ENCODE assay signal across 2 cellular contexts in the genomic region with DNA sequence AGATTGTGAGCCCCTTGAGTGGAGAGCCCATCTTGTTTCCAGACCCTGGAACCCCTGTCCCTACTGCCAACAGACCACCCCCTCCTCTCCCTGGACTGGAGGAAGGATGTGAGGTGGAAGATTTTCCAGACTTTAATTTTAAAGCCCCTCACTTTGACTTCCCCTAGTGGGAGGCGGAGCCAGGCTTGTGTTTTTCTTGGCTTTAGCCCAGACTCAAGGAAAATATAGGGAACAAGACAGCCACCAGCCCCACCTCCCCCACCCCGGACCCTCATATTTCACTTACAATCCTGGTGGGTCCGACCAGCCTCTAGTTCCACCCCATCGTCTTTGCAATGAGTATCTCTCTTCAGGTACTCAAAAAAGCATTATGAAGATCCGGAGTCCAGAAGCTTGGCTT.
TF ChIP-seq lines count a peak whose summit lies in the region.

No MANE protein-coding gene starts in this region.

TF ChIP-seq in GM23338, 12 proteins besides CTCF, POLR2A, EP300 and RAD21 (continued from another document):
- TF ChIP-seq STAT1 (IDR thresholded peaks at IDR 0.05; ENCODE audit: unreplicated experiment): no peak
- no peak for TF ChIP-seq ZNF114 (CRISPR knock-in tag; IDR thresholded peaks at IDR 0.05)
- TF ChIP-seq POLR2AphosphoS5 (IDR thresholded peaks at IDR 0.05; ENCODE audit: low read depth): no peak
- no peak for TF ChIP-seq JUNB (IDR thresholded peaks at IDR 0.05; ENCODE audit: unreplicated experiment)
- TF ChIP-seq EZH2phosphoT487 (IDR thresholded peaks at IDR 0.05; ENCODE audit: unreplicated experiment): no peak
- TF ChIP-seq ZNF331 (CRISPR knock-in tag; IDR thresholded peaks at IDR 0.05; ENCODE audit: low read depth): no peak
- no peak for TF ChIP-seq REST (IDR thresholded peaks at IDR 0.05; ENCODE audit: unreplicated experiment)
- no peak for TF ChIP-seq EZH2 (IDR thresholded peaks at IDR 0.05; ENCODE audit: low read depth, unreplicated experiment)
- TF ChIP-seq CREB1 (CRISPR knock-in tag; IDR thresholded peaks at IDR 0.05; ENCODE audit: low read depth): no peak

TF ChIP-seq in H1, 55 proteins besides CTCF, POLR2A, EP300 and RAD21 (continued from another document):
- TF ChIP-seq, protein P1, sequence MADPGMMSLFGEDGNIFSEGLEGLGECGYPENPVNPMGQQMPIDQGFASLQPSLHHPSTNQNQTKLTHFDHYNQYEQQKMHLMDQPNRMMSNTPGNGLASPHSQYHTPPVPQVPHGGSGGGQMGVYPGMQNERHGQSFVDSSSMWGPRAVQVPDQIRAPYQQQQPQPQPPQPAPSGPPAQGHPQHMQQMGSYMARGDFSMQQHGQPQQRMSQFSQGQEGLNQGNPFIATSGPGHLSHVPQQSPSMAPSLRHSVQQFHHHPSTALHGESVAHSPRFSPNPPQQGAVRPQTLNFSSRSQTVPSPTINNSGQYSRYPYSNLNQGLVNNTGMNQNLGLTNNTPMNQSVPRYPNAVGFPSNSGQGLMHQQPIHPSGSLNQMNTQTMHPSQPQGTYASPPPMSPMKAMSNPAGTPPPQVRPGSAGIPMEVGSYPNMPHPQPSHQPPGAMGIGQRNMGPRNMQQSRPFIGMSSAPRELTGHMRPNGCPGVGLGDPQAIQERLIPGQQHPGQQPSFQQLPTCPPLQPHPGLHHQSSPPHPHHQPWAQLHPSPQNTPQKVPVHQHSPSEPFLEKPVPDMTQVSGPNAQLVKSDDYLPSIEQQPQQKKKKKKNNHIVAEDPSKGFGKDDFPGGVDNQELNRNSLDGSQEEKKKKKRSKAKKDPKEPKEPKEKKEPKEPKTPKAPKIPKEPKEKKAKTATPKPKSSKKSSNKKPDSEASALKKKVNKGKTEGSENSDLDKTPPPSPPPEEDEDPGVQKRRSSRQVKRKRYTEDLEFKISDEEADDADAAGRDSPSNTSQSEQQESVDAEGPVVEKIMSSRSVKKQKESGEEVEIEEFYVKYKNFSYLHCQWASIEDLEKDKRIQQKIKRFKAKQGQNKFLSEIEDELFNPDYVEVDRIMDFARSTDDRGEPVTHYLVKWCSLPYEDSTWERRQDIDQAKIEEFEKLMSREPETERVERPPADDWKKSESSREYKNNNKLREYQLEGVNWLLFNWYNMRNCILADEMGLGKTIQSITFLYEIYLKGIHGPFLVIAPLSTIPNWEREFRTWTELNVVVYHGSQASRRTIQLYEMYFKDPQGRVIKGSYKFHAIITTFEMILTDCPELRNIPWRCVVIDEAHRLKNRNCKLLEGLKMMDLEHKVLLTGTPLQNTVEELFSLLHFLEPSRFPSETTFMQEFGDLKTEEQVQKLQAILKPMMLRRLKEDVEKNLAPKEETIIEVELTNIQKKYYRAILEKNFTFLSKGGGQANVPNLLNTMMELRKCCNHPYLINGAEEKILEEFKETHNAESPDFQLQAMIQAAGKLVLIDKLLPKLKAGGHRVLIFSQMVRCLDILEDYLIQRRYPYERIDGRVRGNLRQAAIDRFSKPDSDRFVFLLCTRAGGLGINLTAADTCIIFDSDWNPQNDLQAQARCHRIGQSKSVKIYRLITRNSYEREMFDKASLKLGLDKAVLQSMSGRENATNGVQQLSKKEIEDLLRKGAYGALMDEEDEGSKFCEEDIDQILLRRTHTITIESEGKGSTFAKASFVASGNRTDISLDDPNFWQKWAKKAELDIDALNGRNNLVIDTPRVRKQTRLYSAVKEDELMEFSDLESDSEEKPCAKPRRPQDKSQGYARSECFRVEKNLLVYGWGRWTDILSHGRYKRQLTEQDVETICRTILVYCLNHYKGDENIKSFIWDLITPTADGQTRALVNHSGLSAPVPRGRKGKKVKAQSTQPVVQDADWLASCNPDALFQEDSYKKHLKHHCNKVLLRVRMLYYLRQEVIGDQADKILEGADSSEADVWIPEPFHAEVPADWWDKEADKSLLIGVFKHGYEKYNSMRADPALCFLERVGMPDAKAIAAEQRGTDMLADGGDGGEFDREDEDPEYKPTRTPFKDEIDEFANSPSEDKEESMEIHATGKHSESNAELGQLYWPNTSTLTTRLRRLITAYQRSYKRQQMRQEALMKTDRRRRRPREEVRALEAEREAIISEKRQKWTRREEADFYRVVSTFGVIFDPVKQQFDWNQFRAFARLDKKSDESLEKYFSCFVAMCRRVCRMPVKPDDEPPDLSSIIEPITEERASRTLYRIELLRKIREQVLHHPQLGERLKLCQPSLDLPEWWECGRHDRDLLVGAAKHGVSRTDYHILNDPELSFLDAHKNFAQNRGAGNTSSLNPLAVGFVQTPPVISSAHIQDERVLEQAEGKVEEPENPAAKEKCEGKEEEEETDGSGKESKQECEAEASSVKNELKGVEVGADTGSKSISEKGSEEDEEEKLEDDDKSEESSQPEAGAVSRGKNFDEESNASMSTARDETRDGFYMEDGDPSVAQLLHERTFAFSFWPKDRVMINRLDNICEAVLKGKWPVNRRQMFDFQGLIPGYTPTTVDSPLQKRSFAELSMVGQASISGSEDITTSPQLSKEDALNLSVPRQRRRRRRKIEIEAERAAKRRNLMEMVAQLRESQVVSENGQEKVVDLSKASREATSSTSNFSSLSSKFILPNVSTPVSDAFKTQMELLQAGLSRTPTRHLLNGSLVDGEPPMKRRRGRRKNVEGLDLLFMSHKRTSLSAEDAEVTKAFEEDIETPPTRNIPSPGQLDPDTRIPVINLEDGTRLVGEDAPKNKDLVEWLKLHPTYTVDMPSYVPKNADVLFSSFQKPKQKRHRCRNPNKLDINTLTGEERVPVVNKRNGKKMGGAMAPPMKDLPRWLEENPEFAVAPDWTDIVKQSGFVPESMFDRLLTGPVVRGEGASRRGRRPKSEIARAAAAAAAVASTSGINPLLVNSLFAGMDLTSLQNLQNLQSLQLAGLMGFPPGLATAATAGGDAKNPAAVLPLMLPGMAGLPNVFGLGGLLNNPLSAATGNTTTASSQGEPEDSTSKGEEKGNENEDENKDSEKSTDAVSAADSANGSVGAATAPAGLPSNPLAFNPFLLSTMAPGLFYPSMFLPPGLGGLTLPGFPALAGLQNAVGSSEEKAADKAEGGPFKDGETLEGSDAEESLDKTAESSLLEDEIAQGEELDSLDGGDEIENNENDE (IDR thresholded peaks at IDR 0.05; ENCODE audit: insufficient replicate concordance, low read length): no peak
- no peak for TF ChIP-seq NRF1 (IDR thresholded peaks at IDR 0.05; ENCODE audit: low read depth, low read length)
- no peak for TF ChIP-seq KDM5A (IDR thresholded peaks at IDR 0.05; ENCODE audit: low read length)
- TF ChIP-seq TAF7 (optimal IDR thresholded peaks at IDR 0.05; ENCODE audit: borderline replicate concordance, low read depth, low read length): no peak
- TF ChIP-seq TBP (IDR thresholded peaks at IDR 0.05; ENCODE audit: low read depth, low read length): no peak
- no peak for TF ChIP-seq ZNF274 (IDR thresholded peaks at IDR 0.05; ENCODE audit: borderline replicate concordance, extremely low read depth, low read length)
- TF ChIP-seq EGR1 (IDR thresholded peaks at IDR 0.05; ENCODE audit: borderline replicate concordance, low read depth, low read length): no peak
- no peak for TF ChIP-seq EZH2 (IDR thresholded peaks at IDR 0.05; ENCODE audit: low read depth, low read length, severe bottlenecking)
- no peak for TF ChIP-seq POU5F1 (IDR thresholded peaks at IDR 0.05; ENCODE audit: low read depth, low read length)
- TF ChIP-seq JUND (IDR thresholded peaks at IDR 0.05; ENCODE audit: low read length): no peak
- no peak for TF ChIP-seq CEBPB (IDR thresholded peaks at IDR 0.05; ENCODE audit: low read depth, low read length)
- TF ChIP-seq BACH1 (IDR thresholded peaks at IDR 0.05; ENCODE audit: low read length): no peak
- no peak for TF ChIP-seq SUZ12 (IDR thresholded peaks at IDR 0.05; ENCODE audit: low read length)
- no peak for TF ChIP-seq JUN (IDR thresholded peaks at IDR 0.05; ENCODE audit: low read depth, low read length)
